In the genomic region with DNA sequence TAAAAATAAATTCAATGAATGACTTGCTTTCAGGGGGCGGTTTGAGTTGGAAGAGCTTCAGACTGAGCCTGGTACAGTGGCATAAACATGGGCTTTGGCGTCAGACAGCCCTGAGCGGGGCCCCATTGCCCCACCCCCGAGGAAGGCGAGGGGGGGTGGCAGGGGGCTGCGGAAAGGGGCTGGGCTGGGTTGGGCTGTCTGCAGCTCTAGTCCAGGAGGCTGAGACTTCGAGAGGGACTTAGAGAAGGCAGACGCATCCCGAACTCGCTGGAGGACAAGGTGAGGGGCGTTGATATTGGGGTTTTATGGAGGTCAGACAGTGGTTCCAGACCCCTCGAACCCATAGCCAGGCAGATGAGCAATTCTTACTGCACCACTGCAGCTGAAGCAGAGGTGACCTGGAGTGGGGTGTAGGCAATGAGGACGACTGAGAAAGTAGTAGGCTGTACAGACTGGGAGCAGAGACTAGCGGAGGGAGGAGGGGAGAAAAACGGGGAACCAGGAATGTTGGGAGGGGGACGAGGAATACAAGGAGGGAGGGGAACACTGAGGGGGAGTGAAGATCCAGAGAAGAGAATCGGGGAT, we compare ENCODE assay signal across 8 cellular contexts. TPM values are rescaled to one million over a fixed set of nuclear protein-coding genes. Genes with fewer than 3 reads are reported as not detected.
DNase-seq lines count a peak whose midpoint lies in the region; ATAC-seq and TF ChIP-seq lines count a peak whose summit lies in the region.

A gene with protein sequence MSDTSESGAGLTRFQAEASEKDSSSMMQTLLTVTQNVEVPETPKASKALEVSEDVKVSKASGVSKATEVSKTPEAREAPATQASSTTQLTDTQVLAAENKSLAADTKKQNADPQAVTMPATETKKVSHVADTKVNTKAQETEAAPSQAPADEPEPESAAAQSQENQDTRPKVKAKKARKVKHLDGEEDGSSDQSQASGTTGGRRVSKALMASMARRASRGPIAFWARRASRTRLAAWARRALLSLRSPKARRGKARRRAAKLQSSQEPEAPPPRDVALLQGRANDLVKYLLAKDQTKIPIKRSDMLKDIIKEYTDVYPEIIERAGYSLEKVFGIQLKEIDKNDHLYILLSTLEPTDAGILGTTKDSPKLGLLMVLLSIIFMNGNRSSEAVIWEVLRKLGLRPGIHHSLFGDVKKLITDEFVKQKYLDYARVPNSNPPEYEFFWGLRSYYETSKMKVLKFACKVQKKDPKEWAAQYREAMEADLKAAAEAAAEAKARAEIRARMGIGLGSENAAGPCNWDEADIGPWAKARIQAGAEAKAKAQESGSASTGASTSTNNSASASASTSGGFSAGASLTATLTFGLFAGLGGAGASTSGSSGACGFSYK (plus strand): TSS at position 222 of the 585 bp plus-strand sequence. CDS start 1,587 bp downstream, outside the sequence.

- DNase-seq in H7, result peak; percentile 67
- no peak for DNase-seq in RWPE2 (ENCODE audit: low spot score)
- DNase-seq in adrenal gland, result peak in 6 of 7 donors; percentile 34 to 64 (median 45)
- peak in 34 of 42 donors; percentile 5 to 56 (median 24) for DNase-seq in head of caudate nucleus
- DNase-seq in nucleus accumbens (lab: John Stamatoyannopoulos, UW), result peak in 43 of 56 donors; percentile 2 to 52 (median 16)
- DNase-seq in aorta, result peak; percentile 61 to 82
- no peak for DNase-seq in OCI-M2 (lab: John Stamatoyannopoulos, UW; ENCODE audit: unreplicated experiment)

- WGBS in adrenal gland, 4 donors, result 0 to 33% (median 13%) methylated on average over 11 to 17 of the region's 17 CpGs
- WGBS in aorta, 2 donors, result 0 to 29% methylated on average over 16 to 17 of the region's 17 CpGs

- H3K9me3 ChIP-seq in RWPE2 (ENCODE audit: severe bottlenecking), result no peaks in the 10 kb centered on the region
- H3K9me3 ChIP-seq in adrenal gland (replicated peaks in 1 of 3), result no peaks in the 10 kb centered on the region
- H3K9me3 ChIP-seq in aorta (ENCODE audit: control insufficient read depth, low read length), result no peaks in the 10 kb centered on the region

- intact Hi-C loops in adrenal gland (cut with DNase I), result loop anchor here in 1 of 2 donors (10.0 kb wide), 1 partner anchor 163 kb away; no protein-coding TSS in a partner anchor
- intact Hi-C loops in head of caudate nucleus (cut with DNase I), result loop anchor here (5.0 to 10.0 kb wide), 2 partner anchors 165 to 273 kb away; a partner anchor contains a TSS
- intact Hi-C loops in aorta (cut with DNase I), result loop anchor here (2.0 to 10.0 kb wide), 2 partner anchors 169 to 763 kb away; a partner anchor contains a TSS

- H3K27ac ChIP-seq in RWPE2 (ENCODE audit: poor library complexity, severe bottlenecking) (peak within 1 kb of the TSS; percentile 26), adrenal gland (peak within 1 kb of the TSS in 4 of 5 donors; percentile 57 to 89 (median 76)), aorta (ENCODE audit: low read depth in 1 of 2, low read length in 2 of 2) (peak within 1 kb of the TSS in 1 of 2 donors; percentile 85)

- H3K4me3 ChIP-seq in H7 (ENCODE audit: insufficient read depth, low read depth, low read length) (peak within 1 kb of the TSS; percentile 55), RWPE2 (ENCODE audit: severe bottlenecking) (peak within 1 kb of the TSS; percentile 39), adrenal gland (peak within 1 kb of the TSS; percentile 24 to 78 (median 60)), aorta (ENCODE audit: low read length in 2 of 2) (peak within 1 kb of the TSS; percentile 8 to 41)

- peaks cover 24% of the 10 kb centered on the region for H3K36me3 ChIP-seq in H7 (replicated peaks; ENCODE audit: control insufficient read depth, insufficient read depth, low read length)
- H3K36me3 ChIP-seq in RWPE2 (ENCODE audit: low read depth), result peaks cover 26% of the 10 kb centered on the region
- H3K36me3 ChIP-seq in adrenal gland (replicated peaks in 1 of 2), result peaks cover 0 to 28% of the 10 kb centered on the region in 2 donors
- H3K36me3 ChIP-seq in aorta (ENCODE audit: control insufficient read depth in 1 of 2, insufficient read depth in 2 of 2, low read length in 1 of 2), result peaks cover 0 to 9% of the 10 kb centered on the region in 2 donors

- no peak for TF ChIP-seq CTCF in RWPE2 (IDR thresholded peaks at IDR 0.05; ENCODE audit: poor library complexity, severe bottlenecking)
- no peak for TF ChIP-seq CTCF in adrenal gland (IDR thresholded peaks at IDR 0.05)

- H3K4me1 ChIP-seq in RWPE2 (ENCODE audit: insufficient read depth, poor library complexity, severe bottlenecking) (no peaks in the 10 kb centered on the region), adrenal gland (replicated peaks in 1 of 2) (peaks cover 9 to 12% of the 10 kb centered on the region in 2 donors), aorta (ENCODE audit: control insufficient read depth in 1 of 2, insufficient read depth in 2 of 2, low read length in 2 of 2) (no peaks in the 10 kb centered on the region)

- H3K27me3 ChIP-seq in H7 (ENCODE audit: control insufficient read depth, insufficient read depth, low read length), result no peaks in the 10 kb centered on the region
- no peaks in the 10 kb centered on the region for H3K27me3 ChIP-seq in RWPE2 (ENCODE audit: insufficient read depth, poor library complexity, severe bottlenecking)
- H3K27me3 ChIP-seq in adrenal gland, result no peaks in the 10 kb centered on the region
- no peaks in the 10 kb centered on the region for H3K27me3 ChIP-seq in aorta (ENCODE audit: control insufficient read depth in 1 of 2, insufficient read depth in 2 of 2, low read length in 1 of 2)

- peak; percentile 18 to 40 for TF ChIP-seq POLR2A in adrenal gland (IDR thresholded peaks at IDR 0.05)

- ATAC-seq in RWPE2 (ENCODE audit: low read depth), result peak; percentile 37
- ATAC-seq in aorta (ENCODE audit: low FRiP score), result peak; percentile 67
- ATAC-seq in GM18511 (IDR thresholded peaks at IDR 0.05; ENCODE audit: unreplicated experiment), result no peak

RNA-seq across cellular contexts. Expression of the gene that starts here (rescaled TPM):
- 216 and 227 TPM in 2 replicates for total RNA-seq in H7 (2014; rRNA removed; shearing (Covaris generic))
- total RNA-seq in adrenal gland (100 to 1,000 TPM; 144 to 350 (median 222) TPM), aorta (100 to 1,000 TPM; 161 to 174 TPM)
- polyA plus RNA-seq in adrenal gland (100 to 1,000 TPM; 121 to 162 (median 129) TPM), aorta (100 to 1,000 TPM in 1 of 2 donors, 10 to 100 TPM in 1; 80.1 to 247 TPM)

Comparison
In these comparisons a context has a peak if more than half of its experiments do, and no peak if none do; other contexts are left out.
1. DNase-seq: peak in H7 (single experiment), adrenal gland (6 of 7), head of caudate nucleus (34 of 42), nucleus accumbens (43 of 56) and aorta (2 of 2); none in RWPE2 (single experiment) and OCI-M2 (single experiment).
2. Peak in every context shown above with its lines, with median percentiles within 50 percentile points of each other: H3K4me3 ChIP-seq.